ENCODE assay signal across 2 cellular contexts in the genomic region with DNA sequence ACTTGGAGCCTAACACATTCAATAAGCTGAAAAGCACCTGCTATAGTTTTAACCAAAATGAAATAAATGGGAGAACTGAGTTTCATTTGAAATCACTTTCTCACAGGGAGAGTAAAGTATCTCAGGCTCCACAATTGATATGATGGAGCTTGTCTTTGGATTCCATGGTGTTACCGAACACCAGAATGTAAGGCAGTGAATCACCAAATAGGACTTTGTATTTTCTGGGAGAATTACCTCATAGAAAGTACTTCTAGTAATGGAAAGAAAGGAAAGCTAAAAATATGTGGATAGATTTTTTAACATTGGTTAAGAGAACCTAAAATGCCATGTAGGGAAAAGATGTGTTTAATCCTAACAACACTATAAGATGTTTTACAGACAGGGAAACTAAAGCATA.
TF ChIP-seq lines count a peak whose summit lies in the region.

No MANE protein-coding gene starts in this region.

TF ChIP-seq in IMR-90, 13 proteins besides CTCF, POLR2A, EP300 and RAD21 (continued from another document):
- TF ChIP-seq USF2 (IDR thresholded peaks at IDR 0.05; ENCODE audit: low read depth, low read length) (no peak), MAFK (IDR thresholded peaks at IDR 0.05; ENCODE audit: low read depth, low read length) (no peak), FOS (IDR thresholded peaks at IDR 0.05; ENCODE audit: low read depth, low read length) (no peak), SMC3 (IDR thresholded peaks at IDR 0.05; ENCODE audit: low read depth, low read length) (no peak), MXI1 (IDR thresholded peaks at IDR 0.05; ENCODE audit: borderline replicate concordance, low read depth, low read length) (no peak), NFE2L2 (IDR thresholded peaks at IDR 0.05; ENCODE audit: low read depth, low read length) (no peak), RFX5 (IDR thresholded peaks at IDR 0.05; ENCODE audit: low read depth, low read length) (no peak), CHD1 (IDR thresholded peaks at IDR 0.05; ENCODE audit: low read depth, low read length) (no peak), RCOR1 (IDR thresholded peaks at IDR 0.05; ENCODE audit: insufficient replicate concordance, low read length) (no peak)
- TF ChIP-seq, protein P1, sequence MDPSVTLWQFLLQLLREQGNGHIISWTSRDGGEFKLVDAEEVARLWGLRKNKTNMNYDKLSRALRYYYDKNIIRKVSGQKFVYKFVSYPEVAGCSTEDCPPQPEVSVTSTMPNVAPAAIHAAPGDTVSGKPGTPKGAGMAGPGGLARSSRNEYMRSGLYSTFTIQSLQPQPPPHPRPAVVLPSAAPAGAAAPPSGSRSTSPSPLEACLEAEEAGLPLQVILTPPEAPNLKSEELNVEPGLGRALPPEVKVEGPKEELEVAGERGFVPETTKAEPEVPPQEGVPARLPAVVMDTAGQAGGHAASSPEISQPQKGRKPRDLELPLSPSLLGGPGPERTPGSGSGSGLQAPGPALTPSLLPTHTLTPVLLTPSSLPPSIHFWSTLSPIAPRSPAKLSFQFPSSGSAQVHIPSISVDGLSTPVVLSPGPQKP (IDR thresholded peaks at IDR 0.05; ENCODE audit: borderline replicate concordance, low read depth, low read length): no peak

TF ChIP-seq in SK-N-SH, 30 proteins besides CTCF, POLR2A, EP300 and RAD21 (continued from another document):
- TF ChIP-seq, protein P2, sequence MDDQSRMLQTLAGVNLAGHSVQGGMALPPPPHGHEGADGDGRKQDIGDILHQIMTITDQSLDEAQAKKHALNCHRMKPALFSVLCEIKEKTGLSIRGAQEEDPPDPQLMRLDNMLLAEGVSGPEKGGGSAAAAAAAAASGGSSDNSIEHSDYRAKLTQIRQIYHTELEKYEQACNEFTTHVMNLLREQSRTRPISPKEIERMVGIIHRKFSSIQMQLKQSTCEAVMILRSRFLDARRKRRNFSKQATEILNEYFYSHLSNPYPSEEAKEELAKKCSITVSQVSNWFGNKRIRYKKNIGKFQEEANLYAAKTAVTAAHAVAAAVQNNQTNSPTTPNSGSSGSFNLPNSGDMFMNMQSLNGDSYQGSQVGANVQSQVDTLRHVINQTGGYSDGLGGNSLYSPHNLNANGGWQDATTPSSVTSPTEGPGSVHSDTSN (IDR thresholded peaks at IDR 0.05): no peak
- TF ChIP-seq GABPA (IDR thresholded peaks at IDR 0.05; ENCODE audit: low read depth): no peak
- TF ChIP-seq POLR2AphosphoS5 (IDR thresholded peaks at IDR 0.05; ENCODE audit: low read depth, low read length): no peak
- TF ChIP-seq CHD2 (IDR thresholded peaks at IDR 0.05; ENCODE audit: low read length, partially characterized antibody): no peak
- TF ChIP-seq USF2 (IDR thresholded peaks at IDR 0.05; ENCODE audit: borderline replicate concordance, low read depth, low read length): no peak
- no peak for TF ChIP-seq FOXJ3 (CRISPR knock-in tag; IDR thresholded peaks at IDR 0.05)
- TF ChIP-seq IRF3 (IDR thresholded peaks at IDR 0.05; ENCODE audit: low read depth, low read length): no peak
- TF ChIP-seq, protein P3, sequence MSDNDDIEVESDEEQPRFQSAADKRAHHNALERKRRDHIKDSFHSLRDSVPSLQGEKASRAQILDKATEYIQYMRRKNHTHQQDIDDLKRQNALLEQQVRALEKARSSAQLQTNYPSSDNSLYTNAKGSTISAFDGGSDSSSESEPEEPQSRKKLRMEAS (IDR thresholded peaks at IDR 0.05; ENCODE audit: low read depth): no peak
- no peak for TF ChIP-seq RCOR1 (IDR thresholded peaks at IDR 0.05; ENCODE audit: low read length)
- TF ChIP-seq ELF1 (IDR thresholded peaks at IDR 0.05): no peak
- TF ChIP-seq TEAD4 (IDR thresholded peaks at IDR 0.05; ENCODE audit: borderline replicate concordance, insufficient read depth): no peak
- no peak for TF ChIP-seq RFX5 (IDR thresholded peaks at IDR 0.05; ENCODE audit: low read length)
- TF ChIP-seq EZH2phosphoT487 (IDR thresholded peaks at IDR 0.05; ENCODE audit: borderline replicate concordance, low read depth): no peak
TF ChIP-seq in SK-N-SH: peak in this region for 0.
